Comparison of ENCODE assay signal across 1 cellular context in genomic region chr5:145891378-145891777, GRCh38.
TF ChIP-seq lines count a peak whose summit lies in the region.

No MANE protein-coding gene starts in this region.

TF ChIP-seq in HepG2, 621 proteins besides CTCF, POLR2A, EP300 and RAD21:
- TF ChIP-seq ZBTB33 (CRISPR knock-in tag; IDR thresholded peaks at IDR 0.05) = peak; percentile 44; the same call in 1 of the 2 replicates
- TF ChIP-seq, protein P1, sequence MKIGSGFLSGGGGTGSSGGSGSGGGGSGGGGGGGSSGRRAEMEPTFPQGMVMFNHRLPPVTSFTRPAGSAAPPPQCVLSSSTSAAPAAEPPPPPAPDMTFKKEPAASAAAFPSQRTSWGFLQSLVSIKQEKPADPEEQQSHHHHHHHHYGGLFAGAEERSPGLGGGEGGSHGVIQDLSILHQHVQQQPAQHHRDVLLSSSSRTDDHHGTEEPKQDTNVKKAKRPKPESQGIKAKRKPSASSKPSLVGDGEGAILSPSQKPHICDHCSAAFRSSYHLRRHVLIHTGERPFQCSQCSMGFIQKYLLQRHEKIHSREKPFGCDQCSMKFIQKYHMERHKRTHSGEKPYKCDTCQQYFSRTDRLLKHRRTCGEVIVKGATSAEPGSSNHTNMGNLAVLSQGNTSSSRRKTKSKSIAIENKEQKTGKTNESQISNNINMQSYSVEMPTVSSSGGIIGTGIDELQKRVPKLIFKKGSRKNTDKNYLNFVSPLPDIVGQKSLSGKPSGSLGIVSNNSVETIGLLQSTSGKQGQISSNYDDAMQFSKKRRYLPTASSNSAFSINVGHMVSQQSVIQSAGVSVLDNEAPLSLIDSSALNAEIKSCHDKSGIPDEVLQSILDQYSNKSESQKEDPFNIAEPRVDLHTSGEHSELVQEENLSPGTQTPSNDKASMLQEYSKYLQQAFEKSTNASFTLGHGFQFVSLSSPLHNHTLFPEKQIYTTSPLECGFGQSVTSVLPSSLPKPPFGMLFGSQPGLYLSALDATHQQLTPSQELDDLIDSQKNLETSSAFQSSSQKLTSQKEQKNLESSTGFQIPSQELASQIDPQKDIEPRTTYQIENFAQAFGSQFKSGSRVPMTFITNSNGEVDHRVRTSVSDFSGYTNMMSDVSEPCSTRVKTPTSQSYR (CRISPR knock-in tag; IDR thresholded peaks at IDR 0.05; ENCODE audit: borderline replicate concordance) = peak; percentile 55; the same call in 1 of the 2 replicates
TF ChIP-seq in HepG2: peak in this region for 2; not testable (repeated sequence) for 619.
